ENCODE assay signal across 14 cellular contexts in genomic region chr20:13875265-13875811, GRCh38.
"Had no signal": no experiment of that assay in that cellular context is flagged by ENCODE, and none has a peak within 500 bp of the region (broad histone marks: within the 10 kb centered on the region; RNA-seq: fewer than 3 reads in every experiment).

No MANE protein-coding gene starts in this region.

- H3K4me1 Mint-ChIP-seq: activated CD4-positive, alpha-beta T cell treated with anti-CD3 and anti-CD28 coated beads, Interleukin-2, amount 10 ng/mL, durations not matched to agents 7 days and 5 days; activated naive CD8-positive, alpha-beta T cell treated with anti-CD3 and anti-CD28 coated beads, Interleukin-2, amount 10 ng/mL, durations not matched to agents 7 days and 5 days had no signal

- H3K27ac ChIP-seq: coronary artery, esophagus muscularis mucosa, ovary, thyroid gland, vagina had no signal

- H3K36me3 ChIP-seq: esophagus muscularis mucosa, ovary, thyroid gland, vagina had no signal

- H3K27ac Mint-ChIP-seq: activated CD4-positive, alpha-beta T cell treated with anti-CD3 and anti-CD28 coated beads, Interleukin-2, amount 10 ng/mL, durations not matched to agents 7 days and 5 days; activated naive CD8-positive, alpha-beta T cell treated with anti-CD3 and anti-CD28 coated beads, Interleukin-2, amount 10 ng/mL, durations not matched to agents 7 days and 5 days; activated T-helper 1 cell treated with anti-CD3 and anti-CD28 coated beads, Interleukin-12 subunit alpha, Interleukin-12 subunit beta, Interleukin-2, Interleukin-4 antibody, amounts not matched to agents 30 ng/mL and 10 ng/mL and 1 ng/mL, durations not matched to agents 14 hours and 24 hours and 36 hours; T-helper 1 cell treated with Interleukin-12 subunit alpha and Interleukin-12 subunit beta and Interleukin-4 antibody, amounts not matched to agents 30 μg/mL and 1 μg/mL, for 36 hours had no signal

- H3K27me3 ChIP-seq: esophagus muscularis mucosa, ovary, thyroid gland, vagina had no signal

- H3K27me3 Mint-ChIP-seq: activated CD4-positive, alpha-beta T cell treated with anti-CD3 and anti-CD28 coated beads, Interleukin-2, amount 10 ng/mL, durations not matched to agents 7 days and 5 days had no signal

- H3K4me3 Mint-ChIP-seq: activated CD4-positive, alpha-beta T cell treated with anti-CD3 and anti-CD28 coated beads, Interleukin-2, amount 10 ng/mL, durations not matched to agents 7 days and 5 days; activated naive CD8-positive, alpha-beta T cell treated with anti-CD3 and anti-CD28 coated beads, Interleukin-2, amount 10 ng/mL, durations not matched to agents 7 days and 5 days; activated T-helper 1 cell treated with anti-CD3 and anti-CD28 coated beads, Interleukin-12 subunit alpha, Interleukin-12 subunit beta, Interleukin-2, Interleukin-4 antibody, amounts not matched to agents 30 ng/mL and 10 ng/mL and 1 ng/mL, durations not matched to agents 14 hours and 24 hours and 36 hours; brain; T-helper 1 cell treated with Interleukin-12 subunit alpha and Interleukin-12 subunit beta and Interleukin-4 antibody, amounts not matched to agents 30 μg/mL and 1 μg/mL, for 36 hours had no signal

- H3K36me3 Mint-ChIP-seq: activated naive CD8-positive, alpha-beta T cell treated with anti-CD3 and anti-CD28 coated beads, Interleukin-2, amount 10 ng/mL, durations not matched to agents 7 days and 5 days; brain had no signal

- H3K4me3 ChIP-seq: coronary artery, esophagus muscularis mucosa, ovary, thyroid gland, vagina had no signal

- H3K9me3 Mint-ChIP-seq: activated CD4-positive, alpha-beta T cell treated with anti-CD3 and anti-CD28 coated beads, Interleukin-2, amount 10 ng/mL, durations not matched to agents 7 days and 5 days; activated naive CD8-positive, alpha-beta T cell treated with anti-CD3 and anti-CD28 coated beads, Interleukin-2, amount 10 ng/mL, durations not matched to agents 7 days and 5 days; activated T-helper 1 cell treated with anti-CD3 and anti-CD28 coated beads, Interleukin-12 subunit alpha, Interleukin-12 subunit beta, Interleukin-2, Interleukin-4 antibody, amounts not matched to agents 30 ng/mL and 10 ng/mL and 1 ng/mL, durations not matched to agents 14 hours and 24 hours and 36 hours; brain; T-helper 1 cell treated with Interleukin-12 subunit alpha and Interleukin-12 subunit beta and Interleukin-4 antibody, amounts not matched to agents 30 μg/mL and 1 μg/mL, for 36 hours had no signal

- DNase-seq: activated CD4-positive, alpha-beta T cell treated with anti-CD3 and anti-CD28 coated beads, Interleukin-2, amount 10 ng/mL, durations not matched to agents 7 days and 5 days; activated naive CD4-positive, alpha-beta T cell; activated naive CD8-positive, alpha-beta T cell treated with anti-CD3 and anti-CD28 coated beads, Interleukin-2, amount 10 ng/mL, durations not matched to agents 7 days and 5 days; central memory CD4-positive, alpha-beta T cell; ovary; stimulated activated CD4-positive, alpha-beta T cell treated with anti-CD3 and anti-CD28 coated beads, Interleukin-12 subunit alpha, Interleukin-12 subunit beta, amount 100 ng/mL, for 4 hours; stimulated activated CD4-positive, alpha-beta T cell treated with anti-CD3 and anti-CD28 coated beads, Interleukin-2, amount 100 ng/mL, for 24 hours; thyroid gland had no signal

- H3K4me1 ChIP-seq: thyroid gland had no signal

- H3K9me3 ChIP-seq: esophagus muscularis mucosa, ovary, thyroid gland, vagina had no signal
